In genomic region chr5:109589983-109590382, GRCh38 we compare ENCODE assay signal across 1 cellular context.
TF ChIP-seq lines count a peak whose summit lies in the region.

No MANE protein-coding gene starts in this region.

TF ChIP-seq in HCT116, 20 proteins besides CTCF, POLR2A, EP300 and RAD21 (continued from another document):
- TF ChIP-seq REST (IDR thresholded peaks at IDR 0.05; ENCODE audit: low read depth) = no peak
- no peak for TF ChIP-seq EZH2phosphoT487 (IDR thresholded peaks at IDR 0.05; ENCODE audit: borderline replicate concordance)
